Comparison of ENCODE assay signal across 10 cellular contexts in genomic region chr6:11258260-11259237, GRCh38. TPM values are rescaled to one million over a fixed set of nuclear protein-coding genes. Genes with fewer than 3 reads are reported as not detected.
DNase-seq lines count a peak whose midpoint lies in the region; ATAC-seq and TF ChIP-seq lines count a peak whose summit lies in the region.
"Had no signal": no experiment of that assay in that cellular context is flagged by ENCODE, and none has a peak within 500 bp of the region (broad histone marks: within the 10 kb centered on the region; RNA-seq: fewer than 3 reads in every experiment).

No MANE protein-coding gene starts in this region.

- no peak overlapping the region for H2AK9ac ChIP-seq in IMR-90 (replicated peaks; ENCODE audit: low read depth, low read length, poor library complexity)

- peaks cover 2% of the 10 kb centered on the region; the same call in 1 of the 2 replicates for H3K9me1 ChIP-seq in IMR-90 (ENCODE audit: insufficient read depth, low read length)

- no peak overlapping the region for H2BK5ac ChIP-seq in IMR-90 (ENCODE audit: low read depth, low read length, poor library complexity, severe bottlenecking)

- H2BK20ac ChIP-seq in IMR-90 (ENCODE audit: low read depth, low read length) = peak overlapping the region; percentile 41; the same call in 1 of the 2 replicates

- no peak overlapping the region for H2AK5ac ChIP-seq in IMR-90 (ENCODE audit: low read depth, low read length)

- H4K91ac ChIP-seq in IMR-90 (ENCODE audit: insufficient read depth, low read depth, low read length) = peak overlapping the region; percentile 48

- in situ Hi-C loops in IMR-90 (cut with MboI; ENCODE audit: low sequenced_read_pairs) = no loop called here
- in situ Hi-C loops in GM13976 (cut with MboI; ENCODE audit: low sequenced_read_pairs, unreplicated experiment) = no loop called here

- H3K9me3 ChIP-seq in IMR-90 (ENCODE audit: control insufficient read depth, insufficient read depth, low read length) = no peaks in the 10 kb centered on the region
- H3K9me3 ChIP-seq: SJSA1 had no signal

- no peaks in the 10 kb centered on the region for H3K27me3 ChIP-seq in IMR-90 (ENCODE audit: control insufficient read depth, insufficient read depth, low read length)
- H3K27me3 ChIP-seq: SJSA1 had no signal

- TF ChIP-seq POLR2A in IMR-90 (IDR thresholded peaks at IDR 0.05; ENCODE audit: low read depth, low read length) = no peak

- H2AFZ ChIP-seq in IMR-90 (replicated peaks; ENCODE audit: low read length, poor library complexity) = peak overlapping the region; percentile 29

- H4K5ac ChIP-seq in IMR-90 (ENCODE audit: low read depth, low read length) = no peak overlapping the region

- peaks cover 48% of the 10 kb centered on the region for H3K36me3 Mint-ChIP-seq in activated CD8-positive, alpha-beta memory T cell treated with anti-CD3 and anti-CD28 coated beads, Interleukin-2, amount 10 ng/mL, durations not matched to agents 7 days and 5 days

- peaks cover 62% of the 10 kb centered on the region for H3K4me1 Mint-ChIP-seq in activated CD8-positive, alpha-beta memory T cell treated with anti-CD3 and anti-CD28 coated beads, Interleukin-2, amount 10 ng/mL, durations not matched to agents 7 days and 5 days

- no peak overlapping the region for H3K4me2 ChIP-seq in IMR-90 (ENCODE audit: low read depth, low read length)

- dilution Hi-C loops in IMR-90 (cut with HindIII; ENCODE audit: low sequenced_read_pairs, unreplicated experiment) = no loop called here

- H3K4me3 Mint-ChIP-seq in activated CD8-positive, alpha-beta memory T cell treated with anti-CD3 and anti-CD28 coated beads, Interleukin-2, amount 10 ng/mL, durations not matched to agents 7 days and 5 days = peak overlapping the region; percentile 10
- H3K4me3 Mint-ChIP-seq: nephron had no signal

- TF ChIP-seq CTCF in IMR-90 (conservative IDR thresholded peaks at IDR 0.05; ENCODE audit: low read depth, low read length) (no peak), GM13976 (IDR thresholded peaks at IDR 0.05; ENCODE audit: borderline replicate concordance, control extremely low read depth, extremely low read depth, insufficient read depth, missing control alignments) (no peak)

- no peak overlapping the region for H3K9ac ChIP-seq in IMR-90 (ENCODE audit: low read depth, low read length)

- H3K23ac ChIP-seq in IMR-90 (ENCODE audit: low read depth, low read length) = 0 out of 2 replicates have a peak overlapping the region, but pooled peaks have one; percentile 20

- peak; percentile 81 for DNase-seq in activated CD8-positive, alpha-beta memory T cell treated with anti-CD3 and anti-CD28 coated beads, Interleukin-2, amount 10 ng/mL, durations not matched to agents 7 days and 5 days
- DNase-seq in activated CD8-positive, alpha-beta memory T cell treated with anti-CD3 and anti-CD28 coated beads, Interleukin-2, amount 50 U/mL, for 48 hours = no peak
- DNase-seq in IMR-90 (no peak), astrocyte of the hippocampus (ENCODE audit: low read depth, low spot score) (peak; percentile 37), NCI-H128 (lab: John Stamatoyannopoulos, UW; ENCODE audit: unreplicated experiment) (no peak), GM13976 (ENCODE audit: low spot score) (no peak)
- no peak for DNase-seq in stimulated activated naive CD8-positive, alpha-beta T cell treated with anti-CD3 and anti-CD28 coated beads, Interleukin-15, Interleukin-2, amounts not matched to agents 100 U/mL and 50 U/mL, for 24 hours

- peak overlapping the region; percentile 27; the same call in 1 of the 2 replicates for H3K4ac ChIP-seq in IMR-90 (ENCODE audit: low read depth, low read length)

- no TSS peak for BruUV-seq in IMR-90 (replicated peaks; lab: Mats Ljungman, UMichigan)

- no peaks in the 10 kb centered on the region for H4K20me1 ChIP-seq in IMR-90 (ENCODE audit: insufficient read depth, low read length)

- no peak overlapping the region for H3K56ac ChIP-seq in IMR-90 (ENCODE audit: extremely low read depth, insufficient read depth, low read length)

- CTCF ChIA-PET in activated CD8-positive, alpha-beta memory T cell treated with anti-CD3 and anti-CD28 coated beads, Interleukin-2, amount 10 ng/mL, durations not matched to agents 7 days and 5 days (lab: Charles Lee) = interaction anchor here (0.6 to 1.3 kb wide), 8 partner anchors 10 to 165 kb away, joined by 3 to 5 read pairs (median 4); partner anchors contain the start of genes NEDD9 and SMIM13
- CTCF ChIA-PET in IMR-90 (lab: Yijun Ruan, JAX) = interaction anchor here (0.5 to 1.0 kb wide), 3 partner anchors 30 to 1141 kb away, joined by 3 read pairs; no protein-coding TSS in a partner anchor

- no peak overlapping the region for H3K18ac ChIP-seq in IMR-90 (ENCODE audit: low read depth, low read length)

- H2BK15ac ChIP-seq in IMR-90 (ENCODE audit: low read depth, low read length) = peak overlapping the region; percentile 52; the same call in 1 of the 3 replicates

- H3K4me1 ChIP-seq in IMR-90 (ENCODE audit: control insufficient read depth, insufficient read depth, low read length) = peaks cover 7% of the 10 kb centered on the region; the same call in 1 of the 2 replicates

- peak overlapping the region; percentile 93 for H3K27ac Mint-ChIP-seq in activated CD8-positive, alpha-beta memory T cell treated with anti-CD3 and anti-CD28 coated beads, Interleukin-2, amount 10 ng/mL, durations not matched to agents 7 days and 5 days

- H2BK120ac ChIP-seq in IMR-90 (ENCODE audit: low read depth, low read length) = peak overlapping the region; percentile 19

- no peaks in the 10 kb centered on the region for H3K27me3 Mint-ChIP-seq in activated CD8-positive, alpha-beta memory T cell treated with anti-CD3 and anti-CD28 coated beads, Interleukin-2, amount 10 ng/mL, durations not matched to agents 7 days and 5 days

- intact Hi-C loops in IMR-90 (cut with micrococcal nuclease) = no loop called here

- H3K14ac ChIP-seq in IMR-90 (replicated peaks; ENCODE audit: low read depth, low read length) = peak overlapping the region; percentile 3; the same call in 1 of the 2 replicates

- peak; percentile 91 for ATAC-seq in activated CD8-positive, alpha-beta memory T cell treated with anti-CD3 and anti-CD28 coated beads, Interleukin-2, amount 10 ng/mL, durations not matched to agents 7 days and 5 days
- ATAC-seq in IMR-90 (ENCODE audit: low read depth) (no peak), GM19455 (IDR thresholded peaks at IDR 0.05; ENCODE audit: unreplicated experiment) (no peak)
- peak; percentile 71 for ATAC-seq in stimulated activated naive CD8-positive, alpha-beta T cell treated with anti-CD3 and anti-CD28 coated beads, Interleukin-15, Interleukin-2, amounts not matched to agents 100 U/mL and 50 U/mL, for 24 hours

- H4K8ac ChIP-seq in IMR-90 (ENCODE audit: low read depth in 2 of 2, low read length in 2 of 2) = no peak overlapping the region

- TF ChIP-seq RAD21 in IMR-90 (IDR thresholded peaks at IDR 0.05; ENCODE audit: low read length) = no peak

- POLR2A ChIA-PET in IMR-90 (lab: Charles Lee; ENCODE audit: unreplicated experiment) = no interaction called here

- H3K9me3 Mint-ChIP-seq in activated CD8-positive, alpha-beta memory T cell treated with anti-CD3 and anti-CD28 coated beads, Interleukin-2, amount 10 ng/mL, durations not matched to agents 7 days and 5 days (ENCODE audit: low read depth) = no peaks in the 10 kb centered on the region
- H3K9me3 Mint-ChIP-seq: nephron had no signal

- no peaks in the 10 kb centered on the region for H3K79me1 ChIP-seq in IMR-90 (ENCODE audit: low read depth in 1 of 2, low read length in 2 of 2)

- no CpG with 5 or more reads among the region's 2 CpGs for WGBS in IMR-90 (ENCODE audit: extremely low coverage in 2 of 2, insufficient read length in 1 of 2), 2 experiments

- H3K27ac ChIP-seq in IMR-90 (ENCODE audit: insufficient read depth, low read length) = no peak overlapping the region
- H3K27ac ChIP-seq: SJSA1 had no signal

- H3K36me3 ChIP-seq in IMR-90 (ENCODE audit: control insufficient read depth, insufficient read depth, low read length) = no peaks in the 10 kb centered on the region
- H3K36me3 ChIP-seq: SJSA1 had no signal

- H3K4me3 ChIP-seq in IMR-90 (ENCODE audit: insufficient read depth, low read depth, low read length) = no peak overlapping the region
- H3K4me3 ChIP-seq: SJSA1 had no signal

TF ChIP-seq in IMR-90, 13 proteins besides CTCF, POLR2A, EP300 and RAD21 (continues in another document):
- TF ChIP-seq MAZ (IDR thresholded peaks at IDR 0.05; ENCODE audit: borderline replicate concordance, low read depth, low read length) (no peak), MXI1 (IDR thresholded peaks at IDR 0.05; ENCODE audit: borderline replicate concordance, low read depth, low read length) (no peak), FOS (IDR thresholded peaks at IDR 0.05; ENCODE audit: low read depth, low read length) (no peak), ELK1 (IDR thresholded peaks at IDR 0.05; ENCODE audit: borderline replicate concordance, low read depth, low read length) (no peak), CHD1 (IDR thresholded peaks at IDR 0.05; ENCODE audit: low read depth, low read length) (no peak), RCOR1 (IDR thresholded peaks at IDR 0.05; ENCODE audit: insufficient replicate concordance, low read length) (no peak), SMC3 (IDR thresholded peaks at IDR 0.05; ENCODE audit: low read depth, low read length) (no peak), USF2 (IDR thresholded peaks at IDR 0.05; ENCODE audit: low read depth, low read length) (no peak), RFX5 (IDR thresholded peaks at IDR 0.05; ENCODE audit: low read depth, low read length) (no peak)

RNA-seq across cellular contexts. Expression of gene NEDD9, which starts 26.1 kb away (rescaled TPM):
- total RNA-seq in activated CD8-positive, alpha-beta memory T cell treated with anti-CD3 and anti-CD28 coated beads, Interleukin-2, amount 10 ng/mL, durations not matched to agents 7 days and 5 days = 100 to 1,000 TPM in 1 of 2 experiments, 10 to 100 TPM in 1; 84.5 to 114 TPM
- 16.5 and 16.7 TPM in 2 replicates for total RNA-seq in IMR-90 (2012; rRNA removed)
- 7.6 and 8.2 TPM in 2 replicates for polyA plus RNA-seq in IMR-90 (2012; rRNA removed)
- 5.4 and 7.2 TPM in 2 replicates for polyA plus RNA-seq in IMR-90 (2012; cell fraction: cytosol; rRNA removed)
- polyA plus RNA-seq in IMR-90 (2012; cell fraction: nucleus; rRNA removed; ENCODE audit: low replicate concordance) = 9.9 and 17.1 TPM in 2 replicates

Comparison
In these comparisons a context has a peak if more than half of its experiments do, and no peak if none do; other contexts are left out.
1. DNase-seq: peak in activated CD8-positive, alpha-beta memory T cell treated with anti-CD3 and anti-CD28 coated beads, Interleukin-2, amount 10 ng/mL, durations not matched to agents 7 days and 5 days (single experiment) and astrocyte of the hippocampus (single experiment); none in activated CD8-positive, alpha-beta memory T cell treated with anti-CD3 and anti-CD28 coated beads, Interleukin-2, amount 50 U/mL, for 48 hours (single experiment), IMR-90 (single experiment), stimulated activated naive CD8-positive, alpha-beta T cell treated with anti-CD3 and anti-CD28 coated beads, Interleukin-15, Interleukin-2, amounts not matched to agents 100 U/mL and 50 U/mL, for 24 hours (single experiment), NCI-H128 (single experiment) and GM13976 (single experiment).
2. ATAC-seq: peak in activated CD8-positive, alpha-beta memory T cell treated with anti-CD3 and anti-CD28 coated beads, Interleukin-2, amount 10 ng/mL, durations not matched to agents 7 days and 5 days (single experiment) and stimulated activated naive CD8-positive, alpha-beta T cell treated with anti-CD3 and anti-CD28 coated beads, Interleukin-15, Interleukin-2, amounts not matched to agents 100 U/mL and 50 U/mL, for 24 hours (single experiment); none in IMR-90 (single experiment) and GM19455 (single experiment).